18 cellular contexts compared by ENCODE assay signal in the genomic region with DNA sequence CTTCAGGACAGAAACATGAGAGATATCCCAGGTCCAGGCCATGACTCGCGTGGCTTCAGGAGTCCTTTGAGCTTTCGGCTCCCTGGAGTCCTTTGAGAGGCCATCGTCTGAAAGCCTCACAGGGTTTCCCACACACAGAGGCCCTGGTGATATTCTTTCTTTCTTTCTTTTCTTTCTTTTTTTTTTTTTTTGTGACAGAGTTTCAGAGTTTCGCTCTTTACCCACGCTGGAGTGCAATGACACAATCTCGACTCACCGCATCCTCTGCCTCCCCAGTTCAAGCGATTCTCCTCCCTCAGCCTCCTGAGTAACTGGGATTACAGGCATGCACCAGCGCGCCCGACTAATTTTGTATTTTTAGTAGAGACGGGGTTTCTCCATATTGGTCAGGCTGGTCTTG. TPM values are rescaled to one million over a fixed set of nuclear protein-coding genes. Genes with fewer than 3 reads are reported as not detected.
A peak's percentile ranks its signal among the peaks of the same experiment; 100 is the strongest.
DNase-seq lines count a peak whose midpoint lies in the region; TF ChIP-seq lines count a peak whose summit lies in the region.
"Had no signal": no experiment of that assay in that cellular context is flagged by ENCODE, and none has a peak within 500 bp of the region (broad histone marks: within the 10 kb centered on the region; RNA-seq: fewer than 3 reads in every experiment).

No MANE protein-coding gene starts in this region.

- H3K4me1 ChIP-seq in spleen, result peaks cover 6 to 70% (median 45%) of the 10 kb centered on the region in 6 donors

- peaks cover 0 to 1% (median 0%) of the 10 kb centered on the region in 3 donors for H3K27me3 Mint-ChIP-seq in CD14-positive monocyte (ENCODE audit: low read depth in 3 of 3)
- H3K27me3 Mint-ChIP-seq in T-helper 2 cell treated with Interferon-gamma antibody and Interleukin-4, amounts not matched to agents 5 μg/mL and 100 μg/mL, for 36 hours (ENCODE audit: low read depth), result no peaks in the 10 kb centered on the region
- H3K27me3 Mint-ChIP-seq: naive thymus-derived CD4-positive, alpha-beta T cell had no signal

- TF ChIP-seq CTCF in CD14-positive monocyte (IDR thresholded peaks at IDR 0.05) (no peak), RWPE1 (conservative IDR thresholded peaks at IDR 0.05; ENCODE audit: low read depth) (no peak), fibroblast of mammary gland (conservative IDR thresholded peaks at IDR 0.05; ENCODE audit: control insufficient read depth, insufficient read depth, low read depth, low read length) (no peak), spleen (IDR thresholded peaks at IDR 0.05 in 8 of 11, conservative IDR thresholded peaks at IDR 0.05 in 3 of 11) (no peak)

- H3K27me3 ChIP-seq in spleen (replicated peaks in 1 of 7), result no peaks in the 10 kb centered on the region
- H3K27me3 ChIP-seq: gastroesophageal sphincter, SJSA1 had no signal

- H3K4me1 Mint-ChIP-seq in CD14-positive monocyte, result peaks cover 56% of the 10 kb centered on the region
- H3K4me1 Mint-ChIP-seq in T-helper 2 cell treated with Interferon-gamma antibody and Interleukin-4, amounts not matched to agents 5 μg/mL and 100 μg/mL, for 36 hours (ENCODE audit: low read depth), result peaks cover 10% of the 10 kb centered on the region

- peaks cover 0 to 1% (median 0%) of the 10 kb centered on the region in 7 donors for H3K9me3 Mint-ChIP-seq in CD14-positive monocyte
- H3K9me3 Mint-ChIP-seq in T-helper 2 cell treated with Interferon-gamma antibody and Interleukin-4, amounts not matched to agents 5 μg/mL and 100 μg/mL, for 36 hours, result no peaks in the 10 kb centered on the region

- H3K36me3 ChIP-seq in spleen, result peaks cover 0 to 88% (median 52%) of the 10 kb centered on the region in 6 donors

- H3K36me3 Mint-ChIP-seq in CD14-positive monocyte, result peaks cover 67 to 89% of the 10 kb centered on the region in 2 donors
- peaks cover 22% of the 10 kb centered on the region for H3K36me3 Mint-ChIP-seq in T-helper 2 cell treated with Interferon-gamma antibody and Interleukin-4, amounts not matched to agents 5 μg/mL and 100 μg/mL, for 36 hours (ENCODE audit: low read depth)

- H3K4me3 Mint-ChIP-seq in CD14-positive monocyte, result no peak overlapping the region
- no peak overlapping the region for H3K4me3 Mint-ChIP-seq in T-helper 2 cell treated with Interferon-gamma antibody and Interleukin-4, amounts not matched to agents 5 μg/mL and 100 μg/mL, for 36 hours
- H3K4me3 Mint-ChIP-seq: naive thymus-derived CD4-positive, alpha-beta T cell had no signal

- intact Hi-C loops in CD14-positive monocyte (cut with micrococcal nuclease), result loop anchor here (5.0 kb wide), 3 partner anchors 57 to 63 kb away; no protein-coding TSS in a partner anchor
- intact Hi-C loops in spleen (cut with DNase I; ENCODE audit: low total_unique reads), result loop anchor here (10.0 kb wide), 1 partner anchor 60 kb away; no protein-coding TSS in a partner anchor

- peak overlapping the region in 6 of 7 donors; percentile 53 to 93 (median 82) for H3K27ac Mint-ChIP-seq in CD14-positive monocyte
- no peak overlapping the region for H3K27ac Mint-ChIP-seq in T-helper 2 cell treated with Interferon-gamma antibody and Interleukin-4, amounts not matched to agents 5 μg/mL and 100 μg/mL, for 36 hours

- POLR2A ChIA-PET in RWPE1 (lab: Yijun Ruan, JAX; ENCODE audit: low non-redundant PET), result no interaction called here

- DNase-seq in A172 (ENCODE audit: low spot score) (peak; percentile 45), CD14-positive monocyte (ENCODE audit: low spot score) (no peak), RWPE1 (ENCODE audit: low spot score) (no peak), fibroblast of mammary gland (ENCODE audit: low read depth) (peak; percentile 67), SKM-1 (lab: John Stamatoyannopoulos, UW; ENCODE audit: unreplicated experiment) (no peak), spleen (no peak), DMS53 (lab: John Stamatoyannopoulos, UW) (no peak)
- no peak for DNase-seq in T-helper 2 cell treated with Interferon-gamma antibody and Interleukin-4, amounts not matched to agents 5 μg/mL and 100 μg/mL, for 36 hours (ENCODE audit: low spot score)
- DNase-seq: anterior cingulate cortex; naive thymus-derived CD4-positive, alpha-beta T cell; NCI-H2081; NCI-H524 treated with DMSO at 0.1 percent for 48 hours; T1000 had no signal

- CTCF ChIA-PET in RWPE1 (lab: Yijun Ruan, JAX), result interaction anchor here (0.6 kb wide), 1 partner anchor 253 kb away, joined by 6 read pairs; no protein-coding TSS in a partner anchor

- H3K27ac ChIP-seq in RWPE1 (peak overlapping the region; percentile 23), spleen (peak overlapping the region in 4 of 8 donors; percentile 48 to 67 (median 54))
- H3K27ac ChIP-seq: gastroesophageal sphincter, parathyroid adenoma, SJSA1, thoracic aorta had no signal

- no peaks in the 10 kb centered on the region for H3K9me3 ChIP-seq in spleen
- H3K9me3 ChIP-seq: gastroesophageal sphincter, SJSA1, thoracic aorta had no signal

- H3K4me3 ChIP-seq in fibroblast of mammary gland (ENCODE audit: control insufficient read depth, low read depth, low read length), result no peak overlapping the region
- H3K4me3 ChIP-seq in spleen, result no peak overlapping the region
- H3K4me3 ChIP-seq: gastroesophageal sphincter, SJSA1, thoracic aorta had no signal

- TF ChIP-seq POLR2A in spleen (IDR thresholded peaks at IDR 0.05), result no peak

- WGBS in spleen, 5 donors, result 92 to 94% (median 93%) methylated on average over 13 of the region's 13 CpGs

RNA-seq across cellular contexts. Expression of a gene that starts 5.5 kb away (rescaled TPM):
- total RNA-seq in A172 (2014; rRNA removed; shearing (Covaris generic)), result 23.9 and 24.7 TPM in 2 replicates
- 10 to 100 TPM in 1 of 2 donors, 1 to 10 TPM in 1; 7.2 to 10.2 TPM for polyA plus RNA-seq in CD14-positive monocyte
- 100 to 1,000 TPM in 1 of 7 donors, 10 to 100 TPM in 6; 66.2 to 107 (median 84.2) TPM for total RNA-seq in spleen
- 10 to 100 TPM; 14.6 to 50.9 (median 29.6) TPM for polyA plus RNA-seq in spleen

RNA-seq across cellular contexts. Expression of a gene that starts 54.1 kb away (rescaled TPM):
- not detected in 2 replicates for total RNA-seq in A172 (2014; rRNA removed; shearing (Covaris generic))
- polyA plus RNA-seq in CD14-positive monocyte (not detected), spleen (1 to 10 TPM in 1 of 3 donors, under 1 TPM in 2; 0.48 to 1.3 (median 0.76) TPM)
- total RNA-seq in spleen, result 1 to 10 TPM; 1.2 to 5.4 (median 2.3) TPM
- total RNA-seq: HepG2 had no signal
- polyA plus RNA-seq: HepG2; naive thymus-derived CD4-positive, alpha-beta T cell had no signal

Comparison
In these comparisons a context has a peak if more than half of its experiments do, and no peak if none do; other contexts are left out.
1. DNase-seq: peak in A172 (single experiment) and fibroblast of mammary gland (single experiment); none in CD14-positive monocyte (single experiment), RWPE1 (single experiment), SKM-1 (single experiment), spleen (single experiment), DMS53 (single experiment) and T-helper 2 cell treated with Interferon-gamma antibody and Interleukin-4, amounts not matched to agents 5 μg/mL and 100 μg/mL, for 36 hours (single experiment).